9 cellular contexts compared by ENCODE assay signal in genomic region chr22:27866136-27867091, GRCh38. TPM values are rescaled to one million over a fixed set of nuclear protein-coding genes. Genes with fewer than 3 reads are reported as not detected.
DNase-seq lines count a peak whose midpoint lies in the region; ATAC-seq and TF ChIP-seq lines count a peak whose summit lies in the region.
"Had no signal": no experiment of that assay in that cellular context is flagged by ENCODE, and none has a peak within 500 bp of the region (broad histone marks: within the 10 kb centered on the region; RNA-seq: fewer than 3 reads in every experiment).

No MANE protein-coding gene starts in this region.

- H3K9me3 ChIP-seq in gastrocnemius medialis (no peaks in the 10 kb centered on the region), BE2C (no peaks in the 10 kb centered on the region)

- no TSS peak for BruUV-seq in Calu3 (replicated peaks; lab: Mats Ljungman, UMichigan)

- TF ChIP-seq POLR2A in gastrocnemius medialis (IDR thresholded peaks at IDR 0.05) = no peak

- TF ChIP-seq CTCF in Calu3 (IDR thresholded peaks at IDR 0.05; ENCODE audit: unreplicated experiment) = no peak
- no peak for TF ChIP-seq CTCF in WI38 (IDR thresholded peaks at IDR 0.05; ENCODE audit: low read depth, low read length)
- TF ChIP-seq CTCF in fibroblast of villous mesenchyme (IDR thresholded peaks at IDR 0.05; ENCODE audit: insufficient read depth, low read depth, low read length) = no peak
- no peak for TF ChIP-seq CTCF in gastrocnemius medialis (IDR thresholded peaks at IDR 0.05 in 4 of 5, conservative IDR thresholded peaks at IDR 0.05 in 1 of 5)
- no peak for TF ChIP-seq CTCF in BE2C (IDR thresholded peaks at IDR 0.05; ENCODE audit: low read depth, low read length)

- peaks cover 59% of the 10 kb centered on the region for H3K4me1 Mint-ChIP-seq in Calu3 (ENCODE audit: low read depth, unreplicated experiment)

- peaks cover 42% of the 10 kb centered on the region for H3K36me3 Mint-ChIP-seq in Calu3 (ENCODE audit: insufficient read depth, unreplicated experiment)

- H3K27me3 ChIP-seq in gastrocnemius medialis (no peaks in the 10 kb centered on the region), BE2C (no peaks in the 10 kb centered on the region; the same call in 1 of the 2 replicates)

- no peak for DNase-seq in Calu3
- peak; percentile 92 for DNase-seq in fibroblast of villous mesenchyme (ENCODE audit: low read depth)
- DNase-seq in gastrocnemius medialis = peak; percentile 63 to 65
- no peak for DNase-seq in HuH-7 (ENCODE audit: low spot score)
- DNase-seq in BE2C = no peak
- no peak for DNase-seq in SHP77 treated with DMSO at 0.1 percent for 48 hours (lab: John Stamatoyannopoulos, UW)
- no peak for DNase-seq in activated CD4-positive, CD25-positive, alpha-beta regulatory T cell treated with anti-CD3 and anti-CD28 coated beads, Interleukin-2, amount 50 U/mL, for 72 hours

- in situ Hi-C loops in gastrocnemius medialis (cut with MboI; ENCODE audit: low sequenced_read_pairs in 4 of 4) = no loop called here

- H3K36me3 ChIP-seq in gastrocnemius medialis = no peaks in the 10 kb centered on the region
- H3K36me3 ChIP-seq in BE2C = peaks cover 63% of the 10 kb centered on the region

- H3K27ac ChIP-seq in gastrocnemius medialis = peak overlapping the region; percentile 77 to 88 (median 80)
- H3K27ac ChIP-seq: HL-60 had no signal

- H3K9me3 Mint-ChIP-seq in Calu3 (ENCODE audit: low read depth, unreplicated experiment) = no peaks in the 10 kb centered on the region

- CTCF ChIA-PET in Calu3 (lab: Charles Lee) = interaction anchor here (0.5 kb wide), 1 partner anchor 21 kb away, joined by 4 read pairs; no protein-coding TSS in a partner anchor

- H3K4me3 ChIP-seq in WI38 (ENCODE audit: low read depth, low read length) (0 out of 2 replicates have a peak overlapping the region, but pooled peaks have one; percentile 11), fibroblast of villous mesenchyme (ENCODE audit: low read depth, low read length) (no peak overlapping the region), gastrocnemius medialis (peak overlapping the region in 3 of 4 donors; percentile 5 to 16 (median 7)), BE2C (ENCODE audit: low read depth, low read length) (no peak overlapping the region)

- peaks cover 42 to 47% of the 10 kb centered on the region in 2 donors for H3K4me1 ChIP-seq in gastrocnemius medialis
- peaks cover 12% of the 10 kb centered on the region for H3K4me1 ChIP-seq in BE2C

- peak overlapping the region; percentile 59 for H3K27ac Mint-ChIP-seq in Calu3 (ENCODE audit: unreplicated experiment)

- H3K4me3 Mint-ChIP-seq in Calu3 (ENCODE audit: low read depth, unreplicated experiment) = no peak overlapping the region

- H3K27me3 Mint-ChIP-seq in Calu3 (ENCODE audit: unreplicated experiment) = no peaks in the 10 kb centered on the region

- peak; percentile 80 to 89 for ATAC-seq in gastrocnemius medialis

- intact Hi-C loops in Calu3 (cut with micrococcal nuclease; ENCODE audit: unreplicated experiment) (loop anchor here (5.0 kb wide), 1 partner anchor 51 kb away; the partner anchor contains the start of gene PITPNB), gastrocnemius medialis (cut with DNase I; ENCODE audit: low total_unique reads) (loop anchor here (5.0 to 10.0 kb wide), 3 partner anchors 149 to 578 kb away; no protein-coding TSS in a partner anchor)

RNA-seq across cellular contexts. Expression of gene PITPNB, which starts 52.6 kb away (rescaled TPM):
- 136 and 154 TPM in 2 replicates for total RNA-seq in Calu3 (2022)
- 23.2 and 29.4 TPM in 2 replicates for total RNA-seq in fibroblast of villous mesenchyme
- total RNA-seq in gastrocnemius medialis = 10 to 100 TPM; 12.1 to 18.7 (median 16.1) TPM
- polyA plus RNA-seq in BE2C (2012; ENCODE audit: insufficient read depth, insufficient read length, low read depth) = 159 TPM

Comparison
In these comparisons a context has a peak if more than half of its experiments do, and no peak if none do; other contexts are left out.
1. DNase-seq: peak in fibroblast of villous mesenchyme (single experiment) and gastrocnemius medialis (2 of 2); none in Calu3 (single experiment), HuH-7 (single experiment), BE2C (single experiment), SHP77 treated with DMSO at 0.1 percent for 48 hours (single experiment) and activated CD4-positive, CD25-positive, alpha-beta regulatory T cell treated with anti-CD3 and anti-CD28 coated beads, Interleukin-2, amount 50 U/mL, for 72 hours (single experiment).
2. H3K4me3 ChIP-seq: peak in WI38 (single experiment) and gastrocnemius medialis (3 of 4); none in fibroblast of villous mesenchyme (single experiment) and BE2C (single experiment).